ENCODE assay signal across 24 cellular contexts in genomic region chr5:120413706-120414105, GRCh38. TPM values are rescaled to one million over a fixed set of nuclear protein-coding genes. Genes with fewer than 3 reads are reported as not detected.
DNase-seq lines count a peak whose midpoint lies in the region; ATAC-seq and TF ChIP-seq lines count a peak whose summit lies in the region.
"Had no signal": no experiment of that assay in that cellular context is flagged by ENCODE, and none has a peak within 500 bp of the region (broad histone marks: within the 10 kb centered on the region; RNA-seq: fewer than 3 reads in every experiment).

No MANE protein-coding gene starts in this region.

- H3K4me1 Mint-ChIP-seq in activated T-helper 1 cell treated with anti-CD3 and anti-CD28 coated beads, Interleukin-12 subunit alpha, Interleukin-12 subunit beta, Interleukin-2, Interleukin-4 antibody, amounts not matched to agents 30 ng/mL and 10 ng/mL and 1 ng/mL, durations not matched to agents 14 hours and 24 hours and 36 hours (ENCODE audit: low read depth) = no peaks in the 10 kb centered on the region
- H3K4me1 Mint-ChIP-seq: activated B cell treated with CpG ODN at 0.5 μM for 24 hours; activated CD4-positive, alpha-beta memory T cell treated with anti-CD3 and anti-CD28 coated beads, Interleukin-2, amount 10 ng/mL, durations not matched to agents 7 days and 5 days; nephron had no signal

- no peak for ATAC-seq in stimulated activated naive CD8-positive, alpha-beta T cell treated with anti-CD3 and anti-CD28 coated beads, Interleukin-15, Interleukin-2, amounts not matched to agents 100 U/mL and 50 U/mL, for 24 hours
- ATAC-seq: left lung, sciatic nerve had no signal

- no peak overlapping the region for H3K4me3 ChIP-seq in fibroblast of villous mesenchyme (ENCODE audit: low read depth, low read length)
- H3K4me3 ChIP-seq: left lung had no signal

- H3K27ac Mint-ChIP-seq in activated T-helper 1 cell treated with anti-CD3 and anti-CD28 coated beads, Interleukin-12 subunit alpha, Interleukin-12 subunit beta, Interleukin-2, Interleukin-4 antibody, amounts not matched to agents 30 ng/mL and 10 ng/mL and 1 ng/mL, durations not matched to agents 14 hours and 24 hours and 36 hours = no peak overlapping the region
- H3K27ac Mint-ChIP-seq: activated B cell treated with CpG ODN at 0.5 μM for 24 hours; activated CD4-positive, alpha-beta memory T cell treated with anti-CD3 and anti-CD28 coated beads, Interleukin-2, amount 10 ng/mL, durations not matched to agents 7 days and 5 days; nephron had no signal

- H3K9me3 Mint-ChIP-seq in activated T-helper 1 cell treated with anti-CD3 and anti-CD28 coated beads, Interleukin-12 subunit alpha, Interleukin-12 subunit beta, Interleukin-2, Interleukin-4 antibody, amounts not matched to agents 30 ng/mL and 10 ng/mL and 1 ng/mL, durations not matched to agents 14 hours and 24 hours and 36 hours = no peaks in the 10 kb centered on the region

- intact Hi-C loops in activated T-helper 1 cell treated with anti-CD3 and anti-CD28 coated beads, Interleukin-12 subunit alpha, Interleukin-12 subunit beta, Interleukin-2, Interleukin-4 antibody, amounts not matched to agents 30 ng/mL and 10 ng/mL and 1 ng/mL, durations not matched to agents 14 hours and 24 hours and 36 hours (cut with micrococcal nuclease) = no loop called here

- TF ChIP-seq CTCF in fibroblast of villous mesenchyme (IDR thresholded peaks at IDR 0.05; ENCODE audit: insufficient read depth, low read depth, low read length) = no peak

- no peaks in the 10 kb centered on the region for H3K27me3 Mint-ChIP-seq in activated T-helper 1 cell treated with anti-CD3 and anti-CD28 coated beads, Interleukin-12 subunit alpha, Interleukin-12 subunit beta, Interleukin-2, Interleukin-4 antibody, amounts not matched to agents 30 ng/mL and 10 ng/mL and 1 ng/mL, durations not matched to agents 14 hours and 24 hours and 36 hours (ENCODE audit: insufficient read depth)
- H3K27me3 Mint-ChIP-seq: activated B cell treated with CpG ODN at 0.5 μM for 24 hours; activated CD4-positive, alpha-beta memory T cell treated with anti-CD3 and anti-CD28 coated beads, Interleukin-2, amount 10 ng/mL, durations not matched to agents 7 days and 5 days had no signal

- peak; percentile 81 for DNase-seq in A172 (ENCODE audit: low spot score)
- peak; percentile 68 for DNase-seq in HCEC 1CT
- DNase-seq in astrocyte of the hippocampus (ENCODE audit: low read depth, low spot score) = peak; percentile 73
- DNase-seq in fibroblast of villous mesenchyme (ENCODE audit: low read depth) = peak; percentile 59
- no peak for DNase-seq in islet precursor cell
- no peak for DNase-seq in activated T-helper 1 cell treated with anti-CD3 and anti-CD28 coated beads, Interleukin-12 subunit alpha, Interleukin-12 subunit beta, Interleukin-2, Interleukin-4 antibody, amounts not matched to agents 30 ng/mL and 10 ng/mL and 1 ng/mL, durations not matched to agents 14 hours and 24 hours and 36 hours (ENCODE audit: low spot score)
- no peak for DNase-seq in stimulated activated naive CD8-positive, alpha-beta T cell treated with anti-CD3 and anti-CD28 coated beads, Interleukin-15, Interleukin-2, amounts not matched to agents 100 U/mL and 50 U/mL, for 24 hours
- DNase-seq in putamen (ENCODE audit: low spot score) = no peak
- DNase-seq: activated B cell treated with CpG ODN at 0.5 μM for 24 hours; activated CD4-positive, alpha-beta memory T cell treated with anti-CD3 and anti-CD28 coated beads, Interleukin-2, amount 10 ng/mL, durations not matched to agents 7 days and 5 days; activated gamma-delta T cell treated with Interleukin-2 at 50 U/mL for 16 hours; activated T-cell treated with anti-CD3 and anti-CD28 coated beads for 4 hours; caudate nucleus; dermis blood vessel endothelial cell; DMS79; left lung; midbrain; NCI-H1436 treated with DMSO at 0.1 percent for 48 hours; NCI-H524 treated with DMSO at 0.1 percent for 48 hours; stimulated activated CD4-positive, alpha-beta T cell treated with anti-CD3 and anti-CD28 coated beads, Interleukin-15, amount 100 ng/mL, for 24 hours; T1000; trophoblast cell had no signal

- H3K4me3 Mint-ChIP-seq in activated T-helper 1 cell treated with anti-CD3 and anti-CD28 coated beads, Interleukin-12 subunit alpha, Interleukin-12 subunit beta, Interleukin-2, Interleukin-4 antibody, amounts not matched to agents 30 ng/mL and 10 ng/mL and 1 ng/mL, durations not matched to agents 14 hours and 24 hours and 36 hours = no peak overlapping the region
- H3K4me3 Mint-ChIP-seq: activated B cell treated with CpG ODN at 0.5 μM for 24 hours; activated CD4-positive, alpha-beta memory T cell treated with anti-CD3 and anti-CD28 coated beads, Interleukin-2, amount 10 ng/mL, durations not matched to agents 7 days and 5 days; nephron had no signal

- H3K36me3 Mint-ChIP-seq in activated T-helper 1 cell treated with anti-CD3 and anti-CD28 coated beads, Interleukin-12 subunit alpha, Interleukin-12 subunit beta, Interleukin-2, Interleukin-4 antibody, amounts not matched to agents 30 ng/mL and 10 ng/mL and 1 ng/mL, durations not matched to agents 14 hours and 24 hours and 36 hours (ENCODE audit: low read depth) = no peaks in the 10 kb centered on the region

RNA-seq across cellular contexts. Expression of gene PRR16, which starts 50.4 kb away (rescaled TPM):
- total RNA-seq in A172 (2014; rRNA removed; shearing (Covaris generic)) = 1.9 and 4.0 TPM in 2 replicates
- 11.6 and 22.0 TPM in 2 replicates for total RNA-seq in fibroblast of villous mesenchyme
- total RNA-seq in activated T-helper 1 cell treated with anti-CD3 and anti-CD28 coated beads, Interleukin-12 subunit alpha, Interleukin-12 subunit beta, Interleukin-2, Interleukin-4 antibody, amounts not matched to agents 30 ng/mL and 10 ng/mL and 1 ng/mL, durations not matched to agents 14 hours and 24 hours and 36 hours = not detected in 2 replicates
- total RNA-seq: activated CD4-positive, alpha-beta memory T cell treated with anti-CD3 and anti-CD28 coated beads, Interleukin-2, amount 10 ng/mL, durations not matched to agents 7 days and 5 days; dermis blood vessel endothelial cell had no signal

Comparison
In these comparisons a context has a peak if more than half of its experiments do, and no peak if none do; other contexts are left out.
1. DNase-seq: peak in A172 (single experiment), HCEC 1CT (single experiment), astrocyte of the hippocampus (single experiment) and fibroblast of villous mesenchyme (single experiment); none in islet precursor cell (single experiment), activated T-helper 1 cell treated with anti-CD3 and anti-CD28 coated beads, Interleukin-12 subunit alpha, Interleukin-12 subunit beta, Interleukin-2, Interleukin-4 antibody, amounts not matched to agents 30 ng/mL and 10 ng/mL and 1 ng/mL, durations not matched to agents 14 hours and 24 hours and 36 hours (single experiment), stimulated activated naive CD8-positive, alpha-beta T cell treated with anti-CD3 and anti-CD28 coated beads, Interleukin-15, Interleukin-2, amounts not matched to agents 100 U/mL and 50 U/mL, for 24 hours (single experiment) and putamen (single experiment).